23 cellular contexts compared by ENCODE assay signal in genomic region chr1:81519987-81520386, GRCh38.
"Had no signal": no experiment of that assay in that cellular context is flagged by ENCODE, and none has a peak within 500 bp of the region (broad histone marks: within the 10 kb centered on the region; RNA-seq: fewer than 3 reads in every experiment).

No MANE protein-coding gene starts in this region.

- H3K9me3 ChIP-seq: colonic mucosa, esophagus squamous epithelium, gastrocnemius medialis, heart right ventricle, left lung, lower lobe of right lung had no signal

- H3K4me3 ChIP-seq: colonic mucosa, esophagus squamous epithelium, gastrocnemius medialis, heart right ventricle, left lung, lower lobe of right lung had no signal

- H3K36me3 ChIP-seq: colonic mucosa, esophagus squamous epithelium, gastrocnemius medialis, heart right ventricle, left lung, lower lobe of right lung had no signal

- H3K27ac ChIP-seq: colonic mucosa, epithelial cell of prostate, esophagus squamous epithelium, gastrocnemius medialis, heart right ventricle, left lung, lower lobe of right lung had no signal

- DNase-seq: colonic mucosa; cortex of kidney; effector CD8-positive, alpha-beta T cell; effector memory CD8-positive, alpha-beta T cell; endodermal cell; erythroblast; esophagus squamous epithelium; foreskin fibroblast; foreskin melanocyte; gastrocnemius medialis; glutamatergic neuron; head of caudate nucleus; heart right ventricle; hippocampal formation; left cardiac atrium; left lung; left ventricle myocardium superior; lower lobe of right lung; mesenchymal stem cell; midbrain; naive thymus-derived CD4-positive, alpha-beta T cell had no signal

- ATAC-seq: effector memory CD8-positive, alpha-beta T cell; esophagus mucosa; gastrocnemius medialis; heart right ventricle; left cardiac atrium; left lung; left ventricle myocardium superior; lower lobe of right lung; naive thymus-derived CD4-positive, alpha-beta T cell had no signal

- H3K27me3 ChIP-seq: colonic mucosa, esophagus squamous epithelium, gastrocnemius medialis, heart right ventricle, left lung had no signal

- H3K4me1 ChIP-seq: colonic mucosa, esophagus squamous epithelium, gastrocnemius medialis, heart right ventricle, left lung, lower lobe of right lung had no signal
